Comparison of ENCODE assay signal across 23 cellular contexts in genomic region chr10:97136744-97137143, GRCh38. TPM values are rescaled to one million over a fixed set of nuclear protein-coding genes. Genes with fewer than 3 reads are reported as not detected.
A peak's percentile ranks its signal among the peaks of the same experiment; 100 is the strongest.
DNase-seq lines count a peak whose midpoint lies in the region; ATAC-seq, FAIRE-seq and TF ChIP-seq lines count a peak whose summit lies in the region.
"Had no signal": no experiment of that assay in that cellular context is flagged by ENCODE, and none has a peak within 500 bp of the region (broad histone marks: within the 10 kb centered on the region; RNA-seq: fewer than 3 reads in every experiment).

No MANE protein-coding gene starts in this region.

- H3K79me1 ChIP-seq in H1 (ENCODE audit: low read depth, low read length), result no peaks in the 10 kb centered on the region

- no peak overlapping the region; the same call in 1 of the 2 replicates for H2BK5ac ChIP-seq in H1 (ENCODE audit: low read depth, low read length)

- H3K9me2 ChIP-seq in GM23338 (ENCODE audit: insufficient read depth), result no peaks in the 10 kb centered on the region

- H3K27ac ChIP-seq in BLaER1 (no peak overlapping the region), GM23338 (ENCODE audit: low read depth) (no peak overlapping the region), H1 (ENCODE audit: low read depth, low read length) (no peak overlapping the region)
- H3K27ac ChIP-seq: PC-9, SK-N-MC had no signal

- H4K91ac ChIP-seq in H1 (replicated peaks; ENCODE audit: insufficient read length, low read length), result no peak overlapping the region

- H3K14ac ChIP-seq in H1 (ENCODE audit: insufficient read length), result no peak overlapping the region

- H3K4me3 ChIP-seq in BLaER1 (no peak overlapping the region), GM23338 (no peak overlapping the region), H1 (ENCODE audit: extremely low read depth in 1 of 4, insufficient read depth in 2 of 4, low read depth in 3 of 4, low read length in 4 of 4) (no peak overlapping the region)
- H3K4me3 ChIP-seq: PC-9, SK-N-MC had no signal

- H3K56ac ChIP-seq in H1 (replicated peaks; ENCODE audit: insufficient read length, low read depth, low read length), result no peak overlapping the region

- no peaks in the 10 kb centered on the region for H3F3A ChIP-seq in GM23338 (replicated peaks; ENCODE audit: low read depth)

- ATAC-seq in GM23338 (no peak), HG03457 (IDR thresholded peaks at IDR 0.05; ENCODE audit: unreplicated experiment) (no peak), HG03280 (IDR thresholded peaks at IDR 0.05; ENCODE audit: unreplicated experiment) (no peak)
- no peak for ATAC-seq in activated T-cell treated with anti-CD3 and anti-CD28 coated beads, Interleukin-2, amount 50 U/mL, for 4 hours
- ATAC-seq: HCT116, T-helper 17 cell had no signal

- H3K27me3 Mint-ChIP-seq in GM23338 (ENCODE audit: insufficient read depth, low read depth, poor library complexity), result peaks cover 6% of the 10 kb centered on the region
- peaks cover 22% of the 10 kb centered on the region for H3K27me3 Mint-ChIP-seq in activated T-cell treated with anti-CD3 and anti-CD28 coated beads, Interleukin-2, amount 50 U/mL, for 4 hours (ENCODE audit: low read depth)

- no peaks in the 10 kb centered on the region for H3K9me3 Mint-ChIP-seq in GM23338
- no peaks in the 10 kb centered on the region for H3K9me3 Mint-ChIP-seq in activated T-cell treated with anti-CD3 and anti-CD28 coated beads, Interleukin-2, amount 50 U/mL, for 4 hours

- no peak overlapping the region for H2AK5ac ChIP-seq in H1 (ENCODE audit: low read depth, low read length)

- H3K79me2 ChIP-seq in GM23338 (replicated peaks; ENCODE audit: insufficient read depth), result no peaks in the 10 kb centered on the region
- no peaks in the 10 kb centered on the region for H3K79me2 ChIP-seq in H1 (ENCODE audit: control insufficient read depth in 1 of 2, insufficient read depth in 2 of 2, low read length in 2 of 2)

- no peak for FAIRE-seq in H1 (lab: Jason Lieb, UNC)
- FAIRE-seq: A204.1, D721Med had no signal

- H3K23me2 ChIP-seq in H1 (ENCODE audit: low read depth, low read length), result no peaks in the 10 kb centered on the region

- no peaks in the 10 kb centered on the region for H3K36me3 Mint-ChIP-seq in GM23338 (ENCODE audit: low read depth)
- H3K36me3 Mint-ChIP-seq in activated T-cell treated with anti-CD3 and anti-CD28 coated beads, Interleukin-2, amount 50 U/mL, for 4 hours (ENCODE audit: insufficient read depth), result no peaks in the 10 kb centered on the region

- H2BK15ac ChIP-seq in H1 (ENCODE audit: low read length), result no peak overlapping the region

- TF ChIP-seq RAD21 in H1 (IDR thresholded peaks at IDR 0.05 in 1 of 2, conservative IDR thresholded peaks at IDR 0.05 in 1 of 2; ENCODE audit: low read depth in 2 of 2, low read length in 2 of 2), result no peak

- H3K4me1 Mint-ChIP-seq in GM23338, result peaks cover 28% of the 10 kb centered on the region
- H3K4me1 Mint-ChIP-seq in activated T-cell treated with anti-CD3 and anti-CD28 coated beads, Interleukin-2, amount 50 U/mL, for 4 hours (ENCODE audit: low read depth), result no peaks in the 10 kb centered on the region
- H3K4me1 Mint-ChIP-seq: T-helper 17 cell had no signal

- H3K18ac ChIP-seq in H1 (ENCODE audit: extremely low read depth, low read length), result no peak overlapping the region

- TF ChIP-seq EP300 in H1 (IDR thresholded peaks at IDR 0.05; ENCODE audit: borderline replicate concordance in 1 of 2, low read depth in 2 of 2, low read length in 2 of 2), result no peak

- H2BK120ac ChIP-seq in H1 (replicated peaks; ENCODE audit: low read depth, low read length), result no peak overlapping the region

- POLR2A ChIA-PET in H1 (lab: Charles Lee; ENCODE audit: partially characterized antibody), result interaction anchor here (0.9 kb wide), 1 partner anchor 9 kb away, joined by 3 read pairs; no protein-coding TSS in a partner anchor

- no peaks in the 10 kb centered on the region for H3K36me3 ChIP-seq in BLaER1
- no peaks in the 10 kb centered on the region for H3K36me3 ChIP-seq in GM23338 (ENCODE audit: insufficient read depth)
- no peaks in the 10 kb centered on the region for H3K36me3 ChIP-seq in H1 (ENCODE audit: control insufficient read depth in 2 of 4, insufficient read depth in 4 of 4, low read length in 3 of 4)

- CTCF ChIA-PET in H1 (lab: Charles Lee; ENCODE audit: partially characterized antibody), result interaction anchor here (0.8 to 43.6 kb wide), 19 partner anchors 11 to 111 kb away, joined by 3 to 759 read pairs (median 5); no protein-coding TSS in a partner anchor

- no peak overlapping the region for H2BK20ac ChIP-seq in H1 (ENCODE audit: low read length)

- H3K4me1 ChIP-seq in BLaER1, result peaks cover 53% of the 10 kb centered on the region
- H3K4me1 ChIP-seq in GM23338 (ENCODE audit: insufficient read depth), result peaks cover 15% of the 10 kb centered on the region
- H3K4me1 ChIP-seq in H1 (replicated peaks in 1 of 4; ENCODE audit: control insufficient read depth in 3 of 4, insufficient read depth in 4 of 4, low read length in 3 of 4), result peaks cover 6 to 18% (median 14%) of the 10 kb centered on the region in 4 experiments

- H3K4me2 ChIP-seq in BLaER1, result peak overlapping the region; percentile 69; the same call in 1 of the 2 replicates
- no peak overlapping the region for H3K4me2 ChIP-seq in GM23338
- H3K4me2 ChIP-seq in H1 (ENCODE audit: insufficient read depth in 1 of 2, low read depth in 2 of 2, low read length in 2 of 2), result no peak overlapping the region
- H3K4me2 ChIP-seq: PC-9 had no signal

- TF ChIP-seq CTCF in GM23338 (conservative IDR thresholded peaks at IDR 0.05; ENCODE audit: low read depth in 2 of 2) (no peak), H1 (IDR thresholded peaks at IDR 0.05; ENCODE audit: control extremely low read depth in 1 of 3, insufficient read depth in 1 of 3, low read depth in 1 of 3, low read length in 3 of 3) (no peak)

- DNase-seq in GM23338 (ENCODE audit: low spot score) (no peak), H1 (ENCODE audit: low read depth in 1 of 2, low spot score in 2 of 2) (no peak), posterior vena cava (ENCODE audit: low spot score) (peak; percentile 34)
- DNase-seq in activated T-cell treated with anti-CD3 and anti-CD28 coated beads, Interleukin-2, amount 50 U/mL, for 4 hours, result no peak
- DNase-seq: DMS53, GOT3, Karpas-422, MV-4-11, NCI-H187, NCI-H82, PC-9, RPMI8226, SHP77 treated with DMSO at 0.1 percent for 48 hours, SW 1271, T-helper 17 cell had no signal

- no peak overlapping the region for H4K8ac ChIP-seq in H1 (ENCODE audit: extremely low read depth, insufficient read depth, low read length)

- no peak for TF ChIP-seq POLR2A in H1 (IDR thresholded peaks at IDR 0.05; ENCODE audit: control extremely low read depth in 1 of 2, low read depth in 2 of 2, low read length in 2 of 2)

- H2AFZ ChIP-seq in GM23338 (peak overlapping the region; percentile 74; the same call in 1 of the 2 replicates), H1 (ENCODE audit: low read length) (peak overlapping the region; percentile 45; the same call in 1 of the 2 replicates)
- H2AFZ ChIP-seq: PC-9 had no signal

- H3K4ac ChIP-seq in H1 (replicated peaks; ENCODE audit: insufficient read length, low read depth, low read length), result no peak overlapping the region

- H3K9me3 ChIP-seq in BLaER1 (no peaks in the 10 kb centered on the region), H1 (ENCODE audit: insufficient read depth in 2 of 2, low read depth in 1 of 2, low read length in 1 of 2) (no peaks in the 10 kb centered on the region)

- H3K27me3 ChIP-seq in BLaER1 (no peaks in the 10 kb centered on the region), GM23338 (ENCODE audit: insufficient read depth) (no peaks in the 10 kb centered on the region), H1 (replicated peaks in 1 of 4; ENCODE audit: control insufficient read depth in 3 of 4, extremely low read depth in 1 of 4, insufficient read depth in 3 of 4, low read length in 3 of 4) (peaks cover 0 to 5% (median 2%) of the 10 kb centered on the region in 4 experiments; a peak in 3 of 7 replicates)

- H3K4me3 Mint-ChIP-seq in GM23338, result no peak overlapping the region
- H3K4me3 Mint-ChIP-seq in activated T-cell treated with anti-CD3 and anti-CD28 coated beads, Interleukin-2, amount 50 U/mL, for 4 hours, result no peak overlapping the region
- H3K4me3 Mint-ChIP-seq: T-helper 17 cell had no signal

- H4K5ac ChIP-seq in H1 (ENCODE audit: insufficient read length, low read depth, low read length), result no peak overlapping the region

- no peak overlapping the region for H3K9ac ChIP-seq in BLaER1
- H3K9ac ChIP-seq in H1 (replicated peaks in 1 of 4; ENCODE audit: extremely low read depth in 1 of 4, low read depth in 3 of 4, low read length in 3 of 4), result no peak overlapping the region

- H3K27ac Mint-ChIP-seq in GM23338, result no peak overlapping the region
- H3K27ac Mint-ChIP-seq: T-helper 17 cell had no signal

- no peak overlapping the region for H2BK12ac ChIP-seq in H1 (ENCODE audit: low read depth, low read length)

- intact Hi-C loops in posterior vena cava (cut with DNase I), result no loop called here

- 83% methylated on average over 4 of the region's 4 CpGs; no CpG with 5 or more reads in 1 of the 2 experiments for WGBS in H1 (ENCODE audit: extremely low coverage in 1 of 2, insufficient coverage in 1 of 2, insufficient read length in 1 of 2, insufficient replicate concordance in 2 of 2, low coverage in 1 of 2, low lambda C conversion rate in 2 of 2, missing lambda C conversion rate in 1 of 2), 2 experiments

- H3K23ac ChIP-seq in H1 (ENCODE audit: insufficient read length), result no peak overlapping the region

- H4K20me1 ChIP-seq in BLaER1 (no peaks in the 10 kb centered on the region), GM23338 (replicated peaks; ENCODE audit: insufficient read depth) (no peaks in the 10 kb centered on the region), H1 (replicated peaks in 1 of 2; ENCODE audit: control insufficient read depth in 1 of 2, insufficient read depth in 2 of 2, low read length in 2 of 2) (no peaks in the 10 kb centered on the region)

TF ChIP-seq in GM23338, 12 proteins besides CTCF, POLR2A, EP300 and RAD21 (continues in another document):
- TF ChIP-seq JUNB (IDR thresholded peaks at IDR 0.05; ENCODE audit: unreplicated experiment), result no peak

TF ChIP-seq in H1, 55 proteins besides CTCF, POLR2A, EP300 and RAD21 (continues in another document):
- no peak for TF ChIP-seq JUND (IDR thresholded peaks at IDR 0.05; ENCODE audit: low read length)

RNA-seq across cellular contexts. Expression of gene SLIT1, which starts 49.0 kb away (rescaled TPM):
- 1.7 and 2.0 TPM in 2 replicates for total RNA-seq in GM23338 (2014; rRNA removed; shearing (Covaris generic))
- polyA plus RNA-seq in GM23338 (2016; fragmentation: Nextera tagmentation; extraction: Ambion mirVana) (0.37 and 0.76 TPM in 2 replicates), H1 (2011; rRNA removed) (0.70 and 1.1 TPM in 2 replicates)
- 0.88 and 1.2 TPM in 2 replicates for total RNA-seq in H1 (2021; fragmentation: NEBNext Ultra II Directional; extraction: Animal tissue kit (Norgen Biotek cat#: 25700))
- polyA plus RNA-seq in H1 (2011; cell fraction: cytosol; rRNA removed), result 0.79 TPM
- polyA plus RNA-seq in H1 (2011; cell fraction: nucleus; rRNA removed), result 3.4 TPM
- 0.50 to 0.74 TPM (median 0.57 TPM) in 4 replicates for polyA plus RNA-seq in H1 (2012, experiment 1 of 2)
- polyA plus RNA-seq in H1 (2012, experiment 2 of 2), result 0.26 TPM
- polyA plus RNA-seq in H1 (2013, experiment 1 of 2), result 0.53 TPM
- 0.39 TPM for polyA plus RNA-seq in H1 (2013, experiment 2 of 2)
- polyA minus RNA-seq in H1 (2011; rRNA and poly(A)+ RNA removed), result 0.78 and 1.0 TPM in 2 replicates
- polyA minus RNA-seq in H1 (2011; cell fraction: cytosol; rRNA and poly(A)+ RNA removed), result 0.44 TPM
- 2.9 TPM for polyA minus RNA-seq in H1 (2011; cell fraction: nucleus; rRNA and poly(A)+ RNA removed)
- total RNA-seq in posterior vena cava, result under 1 TPM; 0.23 to 0.33 TPM
- total RNA-seq in activated T-cell treated with anti-CD3 and anti-CD28 coated beads, Interleukin-2, amount 50 U/mL, for 4 hours, result under 1 TPM in 2 of 3 donors, not detected in 1; 0.10 to 0.16 TPM
- total RNA-seq: M059J, PC-9 had no signal
